In the genomic region with DNA sequence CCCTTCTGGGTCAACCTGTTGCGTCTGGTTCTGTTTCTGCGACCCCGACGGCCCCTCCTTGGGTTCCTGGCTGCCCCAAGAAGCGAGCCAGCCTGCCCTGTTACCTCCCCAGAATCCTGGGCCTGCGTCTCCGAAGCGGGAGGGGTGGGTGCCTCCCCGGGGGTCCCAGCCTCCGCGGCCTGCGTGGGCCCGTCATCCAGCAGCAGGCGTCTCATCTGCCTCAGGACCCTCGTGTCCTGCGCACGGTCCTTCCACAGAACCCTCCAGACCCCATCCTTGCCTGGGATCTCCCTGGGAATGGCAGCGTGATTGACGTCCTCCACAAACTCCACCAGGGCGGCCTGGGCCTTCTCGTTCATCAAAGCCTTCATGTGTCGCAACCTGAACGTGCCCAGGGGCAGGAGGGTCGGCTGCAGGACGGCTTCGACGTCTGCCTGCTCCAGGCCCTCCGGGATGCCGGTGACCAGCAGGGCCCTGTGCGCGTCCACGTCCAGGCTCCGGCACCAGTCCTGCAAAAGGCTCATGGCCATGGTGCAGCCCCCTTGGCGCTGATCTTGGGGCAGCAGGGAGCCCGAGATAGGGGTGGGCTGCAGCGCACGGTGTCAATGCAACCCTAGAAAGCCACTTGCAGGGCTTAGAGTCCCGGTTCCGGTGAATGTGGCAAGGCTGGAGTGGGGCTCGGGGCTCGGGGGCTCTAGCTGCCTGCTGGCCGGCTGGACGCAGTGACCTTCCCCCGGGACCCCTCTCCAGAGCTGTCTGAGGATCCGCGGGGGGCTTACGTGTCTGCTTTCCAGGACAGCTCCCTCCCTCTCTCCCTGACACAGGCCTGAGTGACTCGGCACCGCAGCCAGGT, we compare ENCODE assay signal across 9 cellular contexts. TPM values are rescaled to one million over a fixed set of nuclear protein-coding genes. Genes with fewer than 3 reads are reported as not detected.
DNase-seq lines count a peak whose midpoint lies in the region; TF ChIP-seq lines count a peak whose summit lies in the region.
"Had no signal": no experiment of that assay in that cellular context is flagged by ENCODE, and none has a peak within 500 bp of the region (broad histone marks: within the 10 kb centered on the region; RNA-seq: fewer than 3 reads in every experiment).

No MANE protein-coding gene starts in this region.

- no peak overlapping the region for H4K12ac ChIP-seq in trophoblast cell (ENCODE audit: low read depth, low read length)

- H2AK5ac ChIP-seq in trophoblast cell (ENCODE audit: low read length), result no peak overlapping the region

- H4K91ac ChIP-seq in trophoblast cell (ENCODE audit: low read depth, low read length), result no peak overlapping the region

- no peak for TF ChIP-seq CTCF in fibroblast of pulmonary artery (IDR thresholded peaks at IDR 0.05; ENCODE audit: low read length, missing control alignments)

- H3K27ac ChIP-seq in BLaER1, result no peak overlapping the region
- no peak overlapping the region for H3K27ac ChIP-seq in SJCRH30
- H3K27ac ChIP-seq in trophoblast cell (ENCODE audit: low read depth, low read length), result no peak overlapping the region

- H3K4me3 ChIP-seq in BLaER1 (no peak overlapping the region), SJCRH30 (peak overlapping the region; percentile 12; the same call in 1 of the 2 replicates), fibroblast of pulmonary artery (replicated peaks; ENCODE audit: low read depth, low read length) (peak overlapping the region; percentile 41), trophoblast cell (ENCODE audit: low read depth, low read length) (peak overlapping the region; percentile 55)

- H3K9ac ChIP-seq in BLaER1 (no peak overlapping the region), trophoblast cell (ENCODE audit: low read length) (no peak overlapping the region)

- H3K4me2 ChIP-seq in BLaER1, result peak overlapping the region; percentile 98
- peak overlapping the region; percentile 83 for H3K4me2 ChIP-seq in trophoblast cell (ENCODE audit: low read length)

- peak overlapping the region; percentile 76 for H4K8ac ChIP-seq in trophoblast cell (ENCODE audit: low read depth, low read length)

- peak overlapping the region; percentile 26 for H3K14ac ChIP-seq in trophoblast cell (ENCODE audit: low read length)

- no peak overlapping the region for H3K4ac ChIP-seq in trophoblast cell (ENCODE audit: low read depth, low read length)

- no CpG with 5 or more reads among the region's 49 CpGs for WGBS in trophoblast cell (ENCODE audit: extremely low coverage, insufficient coverage, insufficient read length)

- no peaks in the 10 kb centered on the region for H3K79me2 ChIP-seq in trophoblast cell (ENCODE audit: control insufficient read depth, insufficient read depth, low read length, poor library complexity)

- no peak overlapping the region for H2BK12ac ChIP-seq in trophoblast cell (ENCODE audit: low read length)

- H3K27me3 ChIP-seq in BLaER1 (peaks cover 62% of the 10 kb centered on the region), SJCRH30 (peaks cover 7% of the 10 kb centered on the region; the same call in 1 of the 2 replicates), trophoblast cell (ENCODE audit: insufficient read depth, low read length) (peaks cover 38% of the 10 kb centered on the region)

- no peak for DNase-seq in SJCRH30
- no peak for DNase-seq in fibroblast of pulmonary artery (ENCODE audit: low read depth)
- no peak for DNase-seq in trophoblast cell
- no peak for DNase-seq in CD1c-positive myeloid dendritic cell (ENCODE audit: extremely low spot score)
- no peak for DNase-seq in OCI-M1 (lab: John Stamatoyannopoulos, UW)
- no peak for DNase-seq in NCI-H82 treated with DMSO at 0.1 percent for 48 hours (lab: John Stamatoyannopoulos, UW; ENCODE audit: unreplicated experiment)
- DNase-seq in mucosa of gallbladder (ENCODE audit: low spot score), result no peak
- DNase-seq: NCI-H2081 had no signal

- H3K9me3 ChIP-seq in BLaER1 (no peaks in the 10 kb centered on the region), SJCRH30 (replicated peaks) (no peaks in the 10 kb centered on the region), trophoblast cell (ENCODE audit: insufficient read depth, low read depth, low read length) (peaks cover 13% of the 10 kb centered on the region)

- no peaks in the 10 kb centered on the region for H3K36me3 ChIP-seq in BLaER1
- no peaks in the 10 kb centered on the region for H3K36me3 ChIP-seq in SJCRH30
- no peaks in the 10 kb centered on the region for H3K36me3 ChIP-seq in trophoblast cell (ENCODE audit: control insufficient read depth in 1 of 2, insufficient read depth in 2 of 2, low read length in 2 of 2)

- H2BK5ac ChIP-seq in trophoblast cell (ENCODE audit: low read depth, low read length, poor library complexity), result no peak overlapping the region

- no peak overlapping the region for H3K23ac ChIP-seq in trophoblast cell (ENCODE audit: low read length)

- H3K4me1 ChIP-seq in BLaER1, result peaks cover 79% of the 10 kb centered on the region
- H3K4me1 ChIP-seq in SJCRH30, result no peaks in the 10 kb centered on the region
- peaks cover 7 to 23% of the 10 kb centered on the region in 2 experiments for H3K4me1 ChIP-seq in trophoblast cell (ENCODE audit: control insufficient read depth in 1 of 2, insufficient read depth in 2 of 2, low read length in 2 of 2)

- no peak overlapping the region for H3K18ac ChIP-seq in trophoblast cell (ENCODE audit: low read length)

- H3K79me1 ChIP-seq in trophoblast cell (ENCODE audit: low read length), result no peaks in the 10 kb centered on the region

- no peaks in the 10 kb centered on the region for H4K20me1 ChIP-seq in BLaER1

- no peak overlapping the region for H2BK120ac ChIP-seq in trophoblast cell (ENCODE audit: insufficient read depth, low read length, poor library complexity)

- peak overlapping the region; percentile 51 for H2AFZ ChIP-seq in trophoblast cell (ENCODE audit: insufficient read depth, low read length, poor library complexity)

RNA-seq across cellular contexts. Expression of gene PNMA8B, which starts 0.5 kb away (rescaled TPM):
- total RNA-seq in SJCRH30 (2014; rRNA removed; shearing (Covaris generic)), result 0.04 TPM in 1 of 2 replicates, not detected in the other
- 0.31 and 0.35 TPM in 2 replicates for polyA plus RNA-seq in trophoblast cell (2013)
- 5.3 TPM for total RNA-seq in mucosa of gallbladder

RNA-seq across cellular contexts. Expression of gene PNMA8A, which starts 23.8 kb away (rescaled TPM):
- 40.1 and 41.8 TPM in 2 replicates for total RNA-seq in SJCRH30 (2014; rRNA removed; shearing (Covaris generic))
- polyA plus RNA-seq in trophoblast cell (2013), result 6.9 and 7.6 TPM in 2 replicates
- 9.6 TPM for total RNA-seq in mucosa of gallbladder
